ENCODE assay signal across 8 cellular contexts in the genomic region with DNA sequence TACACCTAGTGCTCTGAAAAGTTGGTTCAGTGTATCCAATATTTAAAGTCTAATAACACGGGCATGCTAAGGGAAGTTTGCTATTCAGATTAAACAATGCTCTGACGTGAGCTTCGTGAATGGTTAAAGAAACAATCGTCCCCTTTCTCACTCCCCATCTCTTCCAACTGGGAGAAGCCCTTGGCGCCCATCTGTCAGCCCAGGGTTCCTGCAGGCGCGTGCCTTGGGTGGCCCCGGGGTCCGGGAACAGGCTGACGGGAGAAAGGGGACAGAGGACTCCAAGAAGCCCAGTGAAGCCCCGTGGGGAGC. TPM values are rescaled to one million over a fixed set of nuclear protein-coding genes. Genes with fewer than 3 reads are reported as not detected.
A peak's percentile ranks its signal among the peaks of the same experiment; 100 is the strongest.
DNase-seq lines count a peak whose midpoint lies in the region; ATAC-seq, FAIRE-seq and TF ChIP-seq lines count a peak whose summit lies in the region.

No MANE protein-coding gene starts in this region.

- no peak for FAIRE-seq in pancreas (lab: Jason Lieb, UNC)
- no peak for FAIRE-seq in RCC 7860 (lab: Jason Lieb, UNC)

- TF ChIP-seq CTCF in GM06990 (IDR thresholded peaks at IDR 0.05; ENCODE audit: insufficient read depth, low read length, poor library complexity, severe bottlenecking) (no peak), OCI-LY1 (IDR thresholded peaks at IDR 0.05; ENCODE audit: low read length) (no peak), endothelial cell (IDR thresholded peaks at IDR 0.05; ENCODE audit: unreplicated experiment) (no peak), pancreas (IDR thresholded peaks at IDR 0.05) (no peak)

- H3K27ac ChIP-seq in OCI-LY1 (ENCODE audit: low read depth, low read length, poor library complexity, severe bottlenecking) (peak overlapping the region; percentile 81), pancreas (peak overlapping the region; percentile 72 to 84 (median 81))

- no peak for ATAC-seq in pancreas
- ATAC-seq in HG03108 (IDR thresholded peaks at IDR 0.05; ENCODE audit: unreplicated experiment), result no peak

- 1% methylated on average over 11 of the region's 11 CpGs for WGBS in pancreas, 2 donors

- no peaks in the 10 kb centered on the region for H4K20me1 ChIP-seq in OCI-LY1 (ENCODE audit: insufficient read depth, low read length)

- H3K4me3 Mint-ChIP-seq in endothelial cell (ENCODE audit: unreplicated experiment), result peak overlapping the region; percentile 90

- peaks cover 32% of the 10 kb centered on the region for H3K4me1 ChIP-seq in OCI-LY1 (ENCODE audit: insufficient read depth, low read length, severe bottlenecking)
- peaks cover 3 to 11% (median 9%) of the 10 kb centered on the region in 3 donors for H3K4me1 ChIP-seq in pancreas

- H3K36me3 ChIP-seq in GM06990 (ENCODE audit: control insufficient read depth, insufficient read depth, low read length) (no peaks in the 10 kb centered on the region), OCI-LY1 (ENCODE audit: insufficient read depth, low read length) (peaks cover 15% of the 10 kb centered on the region), pancreas (no peaks in the 10 kb centered on the region)

- no peak overlapping the region for H2AFZ ChIP-seq in OCI-LY1 (ENCODE audit: low read length)

- H3K27me3 Mint-ChIP-seq in endothelial cell (ENCODE audit: unreplicated experiment), result peaks cover 3% of the 10 kb centered on the region

- no peak for DNase-seq in GM06990 (ENCODE audit: extremely low read depth, insufficient read length)
- no peak for DNase-seq in endothelial cell (ENCODE audit: low spot score)
- no peak for DNase-seq in pancreas
- DNase-seq in NCI-H774 (lab: John Stamatoyannopoulos, UW), result no peak
- DNase-seq in RCC 7860 (ENCODE audit: low spot score), result no peak
- DNase-seq in RPMI8226, result no peak

- H3K9me3 ChIP-seq in OCI-LY1 (ENCODE audit: low read length), result peaks cover 5% of the 10 kb centered on the region; the same call in 1 of the 2 replicates
- no peaks in the 10 kb centered on the region for H3K9me3 ChIP-seq in pancreas

- peak overlapping the region; percentile 84 for H3K4me3 ChIP-seq in GM06990 (replicated peaks; ENCODE audit: low read depth, low read length)
- peak overlapping the region; percentile 92 for H3K4me3 ChIP-seq in OCI-LY1 (ENCODE audit: low read depth, low read length, poor library complexity, severe bottlenecking)
- H3K4me3 ChIP-seq in pancreas, result peak overlapping the region; percentile 71 to 95 (median 86)

- intact Hi-C loops in pancreas (cut with DNase I), result loop anchor here in 1 of 3 donors (10.0 kb wide), 1 partner anchor 163 kb away; no protein-coding TSS in a partner anchor

- H3F3A ChIP-seq in OCI-LY1 (ENCODE audit: insufficient read depth, low read length), result 0 out of 2 replicates have a peak, but pooled peaks cover 3% of the 10 kb centered on the region

- no peaks in the 10 kb centered on the region for H3K9me2 ChIP-seq in OCI-LY1 (ENCODE audit: low read depth, low read length)

- H3K4me2 ChIP-seq in OCI-LY1 (ENCODE audit: low read length), result peak overlapping the region; percentile 84

- peak overlapping the region; percentile 44 for H3K27ac Mint-ChIP-seq in endothelial cell (ENCODE audit: unreplicated experiment)

- H3K36me3 Mint-ChIP-seq in endothelial cell (ENCODE audit: low read depth, unreplicated experiment), result peaks cover 5% of the 10 kb centered on the region

- peak overlapping the region; percentile 93 for H3K9ac ChIP-seq in OCI-LY1 (ENCODE audit: low read length)

- H3K9me3 Mint-ChIP-seq in endothelial cell (ENCODE audit: unreplicated experiment), result no peaks in the 10 kb centered on the region

- peaks cover 31% of the 10 kb centered on the region for H3K4me1 Mint-ChIP-seq in endothelial cell (ENCODE audit: unreplicated experiment)

- H3K27me3 ChIP-seq in GM06990 (replicated peaks; ENCODE audit: control insufficient read depth, insufficient read depth, low read length), result no peaks in the 10 kb centered on the region
- no peaks in the 10 kb centered on the region for H3K27me3 ChIP-seq in OCI-LY1 (ENCODE audit: insufficient read depth, low read length)
- H3K27me3 ChIP-seq in pancreas, result no peaks in the 10 kb centered on the region

- peaks cover 12% of the 10 kb centered on the region; the same call in 1 of the 2 replicates for H3K79me2 ChIP-seq in OCI-LY1 (ENCODE audit: insufficient read depth, low read length)

RNA-seq across cellular contexts. Expression of a gene that starts 0.4 kb away (rescaled TPM):
- 49.6 TPM for total RNA-seq in endothelial cell (ENCODE audit: unreplicated experiment)
- 10 to 100 TPM; 19.5 to 26.1 (median 21.7) TPM for total RNA-seq in pancreas
- 10 to 100 TPM; 12.0 to 23.7 TPM for polyA plus RNA-seq in pancreas

RNA-seq across cellular contexts. Expression of a gene that starts 9.3 kb away (rescaled TPM):
- total RNA-seq in endothelial cell (ENCODE audit: unreplicated experiment) (75.1 TPM), pancreas (10 to 100 TPM in 1 of 6 donors, 1 to 10 TPM in 5; 7.5 to 14.1 (median 8.4) TPM)
- polyA plus RNA-seq in pancreas, result 10 to 100 TPM; 21.7 to 24.2 TPM

RNA-seq across cellular contexts. Expression of a gene that starts 19.1 kb away (rescaled TPM):
- 118 TPM for total RNA-seq in endothelial cell (ENCODE audit: unreplicated experiment)
- total RNA-seq in pancreas, result 10 to 100 TPM; 15.5 to 42.0 (median 33.0) TPM
- polyA plus RNA-seq in pancreas, result 10 to 100 TPM; 27.9 to 46.8 TPM
